9 cellular contexts compared by ENCODE assay signal in genomic region chrX:70134116-70134477, GRCh38. TPM values are rescaled to one million over a fixed set of nuclear protein-coding genes. Genes with fewer than 3 reads are reported as not detected.
DNase-seq lines count a peak whose midpoint lies in the region; ATAC-seq and TF ChIP-seq lines count a peak whose summit lies in the region.
"Had no signal": no experiment of that assay in that cellular context is flagged by ENCODE, and none has a peak within 500 bp of the region (broad histone marks: within the 10 kb centered on the region; RNA-seq: fewer than 3 reads in every experiment).

No MANE protein-coding gene starts in this region.

- POLR2A ChIA-PET in CD4-positive, alpha-beta memory T cell (lab: Charles Lee; ENCODE audit: partially characterized antibody) = interaction anchor here (0.8 to 2.6 kb wide), 9 partner anchors 10 to 1305 kb away, joined by 3 to 16 read pairs (median 5); partner anchors contain the start of genes EFNB1, KIF4A, PDZD11 and PJA1

- H3K27ac Mint-ChIP-seq in CD4-positive, alpha-beta memory T cell = peak overlapping the region; percentile 84 to 99 (median 98)

- peak; percentile 8 for ATAC-seq in GM19438 (IDR thresholded peaks at IDR 0.05; ENCODE audit: low read depth, unreplicated experiment)
- ATAC-seq in left colon = peak; percentile 59
- no peak for ATAC-seq in HG02678 (IDR thresholded peaks at IDR 0.05; ENCODE audit: unreplicated experiment)

- CTCF ChIA-PET in CD4-positive, alpha-beta memory T cell (lab: Charles Lee; ENCODE audit: partially characterized antibody) = interaction anchor here (0.9 to 2.2 kb wide), 7 partner anchors 37 to 1306 kb away, joined by 3 to 9 read pairs (median 6); partner anchors contain the start of genes KIF4A and PDZD11

- H3K27me3 Mint-ChIP-seq in CD4-positive, alpha-beta memory T cell = no peaks in the 10 kb centered on the region

- H3K36me3 ChIP-seq in CD4-positive, alpha-beta memory T cell (ENCODE audit: insufficient read depth, low read length) = peaks cover 3% of the 10 kb centered on the region
- no peaks in the 10 kb centered on the region for H3K36me3 ChIP-seq in tibial artery

- DNase-seq in CD4-positive, alpha-beta memory T cell = no peak
- DNase-seq in HuH-7 (ENCODE audit: low spot score) (peak; percentile 6), astrocyte of the hippocampus (ENCODE audit: low read depth, low spot score) (peak; percentile 18), left colon (peak; percentile 13 to 29), tibial artery (no peak), NOMO-1 treated with DMSO at 0.1 percent for 48 hours (lab: John Stamatoyannopoulos, UW; ENCODE audit: unreplicated experiment) (no peak)

- intact Hi-C loops in CD4-positive, alpha-beta memory T cell (cut with micrococcal nuclease) = loop anchor here (5.0 to 10.0 kb wide), 3 partner anchors 318 to 1629 kb away; partner anchors contain the start of gene PJA1
- intact Hi-C loops in left colon (cut with DNase I, micrococcal nuclease) = loop anchor here in 1 of 2 donors (10.0 kb wide), 1 partner anchor 291 kb away; the partner anchor contains the start of gene GDPD2
- intact Hi-C loops in tibial artery (cut with DNase I; ENCODE audit: low total_unique reads) = no loop called here

- peaks cover 16 to 38% (median 21%) of the 10 kb centered on the region in 4 donors for H3K4me1 Mint-ChIP-seq in CD4-positive, alpha-beta memory T cell

- peaks cover 35% of the 10 kb centered on the region for H3K4me1 ChIP-seq in CD4-positive, alpha-beta memory T cell (ENCODE audit: insufficient read depth, low read length)
- H3K4me1 ChIP-seq in tibial artery = peaks cover 0 to 21% (median 4%) of the 10 kb centered on the region in 4 donors

- peak overlapping the region; percentile 87 to 99 (median 98) for H3K4me3 Mint-ChIP-seq in CD4-positive, alpha-beta memory T cell

- no peaks in the 10 kb centered on the region for H3K9me3 Mint-ChIP-seq in CD4-positive, alpha-beta memory T cell

- no peak for TF ChIP-seq CTCF in tibial artery (IDR thresholded peaks at IDR 0.05)

- no peaks in the 10 kb centered on the region for H3K9me3 ChIP-seq in CD4-positive, alpha-beta memory T cell (ENCODE audit: control insufficient read depth in 1 of 2, low read length in 2 of 2)
- H3K9me3 ChIP-seq in tibial artery = no peaks in the 10 kb centered on the region

- peak overlapping the region; percentile 89 to 90 for H3K4me3 ChIP-seq in CD4-positive, alpha-beta memory T cell (ENCODE audit: low read length in 2 of 2)
- peak overlapping the region; percentile 59 to 80 for H3K4me3 ChIP-seq in tibial artery

- peak overlapping the region; percentile 77 for H3K27ac ChIP-seq in CD4-positive, alpha-beta memory T cell (ENCODE audit: low read depth, low read length)
- peak overlapping the region; percentile 71 to 79 for H3K27ac ChIP-seq in tibial artery

- peaks cover 0 to 29% of the 10 kb centered on the region in 2 donors for H3K36me3 Mint-ChIP-seq in CD4-positive, alpha-beta memory T cell

- H3K27me3 ChIP-seq in CD4-positive, alpha-beta memory T cell (ENCODE audit: insufficient read depth, low read length) = no peaks in the 10 kb centered on the region
- no peaks in the 10 kb centered on the region for H3K27me3 ChIP-seq in tibial artery

RNA-seq across cellular contexts. Expression of gene IGBP1, which starts 0.8 kb away (rescaled TPM):
- 10 to 100 TPM; 60.8 to 66.2 TPM for total RNA-seq in CD4-positive, alpha-beta memory T cell
- 10 to 100 TPM; 56.3 to 60.7 TPM for polyA plus RNA-seq in CD4-positive, alpha-beta memory T cell
- 10 to 100 TPM; 64.0 to 85.0 TPM for total RNA-seq in left colon

RNA-seq across cellular contexts. Expression of gene DGAT2L6, which starts 43.2 kb away (rescaled TPM):
- total RNA-seq in CD4-positive, alpha-beta memory T cell = not detected
- not detected for polyA plus RNA-seq in CD4-positive, alpha-beta memory T cell
- total RNA-seq in left colon = not detected
- total RNA-seq: T-helper 2 cell treated with Interferon-gamma antibody and Interleukin-4, amounts not matched to agents 100 ng/mL and 5 ng/mL, for 36 hours had no signal

Comparison
In these comparisons a context has a peak if more than half of its experiments do, and no peak if none do; other contexts are left out.
1. DNase-seq: peak in HuH-7 (single experiment), astrocyte of the hippocampus (single experiment) and left colon (2 of 2); none in CD4-positive, alpha-beta memory T cell (0 of 5), tibial artery (0 of 2) and NOMO-1 treated with DMSO at 0.1 percent for 48 hours (single experiment).